ENCODE assay signal across 1 cellular context in the genomic region with DNA sequence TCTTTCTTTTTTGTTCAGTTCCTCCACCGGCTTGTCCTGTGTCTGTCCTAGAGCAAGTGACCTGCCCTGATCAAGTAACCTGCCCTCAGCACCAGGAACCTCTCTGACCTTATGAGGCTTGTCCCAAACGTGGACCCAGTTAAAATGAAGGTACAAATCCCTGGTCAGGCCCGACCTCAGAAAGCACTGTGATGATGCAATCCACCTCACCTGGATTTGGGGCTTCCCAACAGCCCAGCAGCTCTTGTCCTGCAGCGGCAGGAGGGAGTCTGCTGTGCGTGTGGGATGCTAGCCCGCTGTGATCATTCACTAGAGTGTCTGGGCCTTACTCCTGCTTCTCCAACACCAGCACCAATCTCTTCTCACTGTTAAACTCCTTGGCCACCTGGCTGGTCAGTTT.
TF ChIP-seq lines count a peak whose summit lies in the region.

No MANE protein-coding gene starts in this region.

TF ChIP-seq in H1, 55 proteins besides CTCF, POLR2A, EP300 and RAD21:
- no peak for TF ChIP-seq SAP30 (IDR thresholded peaks at IDR 0.05; ENCODE audit: insufficient read depth, insufficient replicate concordance, low read length)
- no peak for TF ChIP-seq KDM5A (IDR thresholded peaks at IDR 0.05; ENCODE audit: low read length)
- TF ChIP-seq SIRT6 (IDR thresholded peaks at IDR 0.05; ENCODE audit: low read length), result no peak
- TF ChIP-seq, protein P1, sequence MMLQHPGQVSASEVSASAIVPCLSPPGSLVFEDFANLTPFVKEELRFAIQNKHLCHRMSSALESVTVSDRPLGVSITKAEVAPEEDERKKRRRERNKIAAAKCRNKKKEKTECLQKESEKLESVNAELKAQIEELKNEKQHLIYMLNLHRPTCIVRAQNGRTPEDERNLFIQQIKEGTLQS (IDR thresholded peaks at IDR 0.05; ENCODE audit: insufficient read depth, low read depth, low read length), result peak; percentile 38; the same call in 1 of the 2 replicates
- TF ChIP-seq CEBPB (IDR thresholded peaks at IDR 0.05; ENCODE audit: low read depth, low read length), result peak; percentile 57; the same call in 1 of the 2 replicates
